In genomic region chr3:54349231-54349647, GRCh38 we compare ENCODE assay signal across 1 cellular context.
TF ChIP-seq lines count a peak whose summit lies in the region.

No MANE protein-coding gene starts in this region.

TF ChIP-seq in WTC11, 78 proteins besides CTCF, POLR2A, EP300 and RAD21 (continued from another document):
- TF ChIP-seq STAT6 (CRISPR knock-in tag; conservative IDR thresholded peaks at IDR 0.05; ENCODE audit: low read depth): no peak
- TF ChIP-seq GTF2I (CRISPR knock-in tag; conservative IDR thresholded peaks at IDR 0.05): no peak
